Comparison of ENCODE assay signal across 1 cellular context in genomic region chr11:123473941-123474668, GRCh38.
TF ChIP-seq lines count a peak whose summit lies in the region.

No MANE protein-coding gene starts in this region.

TF ChIP-seq in HCT116, 20 proteins besides CTCF, POLR2A, EP300 and RAD21 (continued from another document):
- TF ChIP-seq ZBTB33 (IDR thresholded peaks at IDR 0.05; ENCODE audit: extremely low read depth, insufficient replicate concordance, low read length) (no peak), POLR2AphosphoS5 (IDR thresholded peaks at IDR 0.05; ENCODE audit: low read depth, low read length) (peak; percentile 13; the same call in 1 of the 2 replicates)
TF ChIP-seq in HCT116: peak in this region for 6.
